Comparison of ENCODE assay signal across 1 cellular context in the genomic region with DNA sequence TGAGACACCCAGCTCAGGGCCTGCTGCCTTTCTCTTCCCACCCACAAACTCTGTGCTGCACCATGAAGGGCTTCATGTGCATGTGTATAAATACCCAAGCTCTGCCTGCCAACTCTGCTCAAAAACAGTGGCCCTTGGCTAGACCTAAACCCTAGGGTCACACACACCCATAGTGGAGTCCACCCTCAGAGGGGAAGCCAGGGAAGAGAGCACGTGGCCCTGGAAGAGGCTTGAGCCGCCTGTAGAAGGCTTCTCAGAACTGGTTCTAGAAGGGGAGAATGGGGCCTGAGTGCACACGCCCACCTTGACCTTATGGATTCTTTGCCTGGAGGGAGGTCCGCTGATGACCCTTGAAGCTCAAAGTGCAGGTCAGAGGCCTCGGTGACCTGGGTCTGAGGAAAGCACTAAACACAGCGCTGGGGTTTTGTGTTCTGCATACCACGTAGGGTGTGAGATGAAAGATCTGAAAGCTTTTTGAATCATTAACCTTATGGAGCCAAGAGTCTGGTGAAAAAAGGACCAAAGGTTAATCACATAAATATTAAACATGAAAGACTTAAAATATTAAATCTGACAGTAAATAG.
TF ChIP-seq lines count a peak whose summit lies in the region.

No MANE protein-coding gene starts in this region.

TF ChIP-seq in HepG2, 621 proteins besides CTCF, POLR2A, EP300 and RAD21 (continues in another document):
- TF ChIP-seq PAXIP1 (CRISPR knock-in tag; conservative IDR thresholded peaks at IDR 0.05) (peak; percentile 19; the same call in 1 of the 2 replicates), NFYB (CRISPR knock-in tag; IDR thresholded peaks at IDR 0.05) (no peak), ZNF337 (CRISPR knock-in tag; IDR thresholded peaks at IDR 0.05; ENCODE audit: borderline replicate concordance, low read depth) (no peak), SOX5 (CRISPR knock-in tag; IDR thresholded peaks at IDR 0.05; ENCODE audit: borderline replicate concordance) (peak; percentile 18; the same call in 1 of the 2 replicates), NR2C2 (CRISPR knock-in tag; IDR thresholded peaks at IDR 0.05; ENCODE audit: borderline replicate concordance) (0 out of 2 replicates have a peak, but pooled peaks have one; percentile 25), RARA (CRISPR knock-in tag; IDR thresholded peaks at IDR 0.05) (peak; percentile 56; the same call in 1 of the 2 replicates), ISX (CRISPR knock-in tag; conservative IDR thresholded peaks at IDR 0.05) (no peak), HDAC6 (IDR thresholded peaks at IDR 0.05; ENCODE audit: low read depth, low read length) (no peak), ZIK1 (CRISPR knock-in tag; IDR thresholded peaks at IDR 0.05; ENCODE audit: borderline replicate concordance, low read depth) (no peak), ASH2L (IDR thresholded peaks at IDR 0.05; ENCODE audit: insufficient read length, low read depth, low read length) (peak; percentile 30), RNF2 (conservative IDR thresholded peaks at IDR 0.05; ENCODE audit: low read depth) (no peak), AKNA (CRISPR knock-in tag; IDR thresholded peaks at IDR 0.05; ENCODE audit: borderline replicate concordance) (no peak), ADNP (CRISPR knock-in tag; IDR thresholded peaks at IDR 0.05) (no peak), BCL3 (CRISPR knock-in tag; IDR thresholded peaks at IDR 0.05) (no peak), GLMP (CRISPR knock-in tag; IDR thresholded peaks at IDR 0.05; ENCODE audit: borderline replicate concordance) (no peak), BHLHE40 (IDR thresholded peaks at IDR 0.05; ENCODE audit: low read length) (no peak), TARDBP (CRISPR knock-in tag; IDR thresholded peaks at IDR 0.05) (no peak), ZNF546 (CRISPR knock-in tag; conservative IDR thresholded peaks at IDR 0.05) (no peak), ELF4 (CRISPR knock-in tag; IDR thresholded peaks at IDR 0.05; ENCODE audit: borderline replicate concordance) (no peak), KLF15 (CRISPR knock-in tag; IDR thresholded peaks at IDR 0.05; ENCODE audit: borderline replicate concordance) (no peak), HNF4A (CRISPR knock-in tag; IDR thresholded peaks at IDR 0.05) (peak; percentile 77), CCDC6 (CRISPR knock-in tag; IDR thresholded peaks at IDR 0.05) (no peak), LCORL (IDR thresholded peaks at IDR 0.05) (no peak), LCORL (CRISPR knock-in tag; IDR thresholded peaks at IDR 0.05) (no peak), ZNF260 (CRISPR knock-in tag; IDR thresholded peaks at IDR 0.05; ENCODE audit: borderline replicate concordance, low read depth) (no peak)
- TF ChIP-seq, protein P1, sequence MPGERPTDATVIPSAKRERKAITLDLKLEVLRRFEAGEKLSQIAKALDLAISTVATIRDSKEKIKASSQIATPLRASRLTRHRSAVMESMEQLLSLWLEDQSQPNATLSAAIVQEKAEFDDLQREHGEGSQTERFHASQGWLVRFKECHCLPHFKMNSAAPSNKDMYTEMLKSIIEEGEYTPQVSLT (CRISPR knock-in tag; IDR thresholded peaks at IDR 0.05; ENCODE audit: borderline replicate concordance, low read depth): no peak
- TF ChIP-seq, protein P2, sequence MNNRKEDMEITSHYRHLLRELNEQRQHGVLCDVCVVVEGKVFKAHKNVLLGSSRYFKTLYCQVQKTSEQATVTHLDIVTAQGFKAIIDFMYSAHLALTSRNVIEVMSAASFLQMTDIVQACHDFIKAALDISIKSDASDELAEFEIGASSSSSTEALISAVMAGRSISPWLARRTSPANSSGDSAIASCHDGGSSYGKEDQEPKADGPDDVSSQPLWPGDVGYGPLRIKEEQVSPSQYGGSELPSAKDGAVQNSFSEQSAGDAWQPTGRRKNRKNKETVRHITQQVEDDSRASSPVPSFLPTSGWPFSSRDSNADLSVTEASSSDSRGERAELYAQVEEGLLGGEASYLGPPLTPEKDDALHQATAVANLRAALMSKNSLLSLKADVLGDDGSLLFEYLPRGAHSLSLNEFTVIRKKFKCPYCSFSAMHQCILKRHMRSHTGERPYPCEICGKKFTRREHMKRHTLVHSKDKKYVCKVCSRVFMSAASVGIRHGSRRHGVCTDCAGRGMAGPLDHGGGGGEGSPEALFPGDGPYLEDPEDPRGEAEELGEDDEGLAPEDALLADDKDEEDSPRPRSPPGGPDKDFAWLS (CRISPR knock-in tag; IDR thresholded peaks at IDR 0.05; ENCODE audit: borderline replicate concordance): no peak
- TF ChIP-seq, protein P3, sequence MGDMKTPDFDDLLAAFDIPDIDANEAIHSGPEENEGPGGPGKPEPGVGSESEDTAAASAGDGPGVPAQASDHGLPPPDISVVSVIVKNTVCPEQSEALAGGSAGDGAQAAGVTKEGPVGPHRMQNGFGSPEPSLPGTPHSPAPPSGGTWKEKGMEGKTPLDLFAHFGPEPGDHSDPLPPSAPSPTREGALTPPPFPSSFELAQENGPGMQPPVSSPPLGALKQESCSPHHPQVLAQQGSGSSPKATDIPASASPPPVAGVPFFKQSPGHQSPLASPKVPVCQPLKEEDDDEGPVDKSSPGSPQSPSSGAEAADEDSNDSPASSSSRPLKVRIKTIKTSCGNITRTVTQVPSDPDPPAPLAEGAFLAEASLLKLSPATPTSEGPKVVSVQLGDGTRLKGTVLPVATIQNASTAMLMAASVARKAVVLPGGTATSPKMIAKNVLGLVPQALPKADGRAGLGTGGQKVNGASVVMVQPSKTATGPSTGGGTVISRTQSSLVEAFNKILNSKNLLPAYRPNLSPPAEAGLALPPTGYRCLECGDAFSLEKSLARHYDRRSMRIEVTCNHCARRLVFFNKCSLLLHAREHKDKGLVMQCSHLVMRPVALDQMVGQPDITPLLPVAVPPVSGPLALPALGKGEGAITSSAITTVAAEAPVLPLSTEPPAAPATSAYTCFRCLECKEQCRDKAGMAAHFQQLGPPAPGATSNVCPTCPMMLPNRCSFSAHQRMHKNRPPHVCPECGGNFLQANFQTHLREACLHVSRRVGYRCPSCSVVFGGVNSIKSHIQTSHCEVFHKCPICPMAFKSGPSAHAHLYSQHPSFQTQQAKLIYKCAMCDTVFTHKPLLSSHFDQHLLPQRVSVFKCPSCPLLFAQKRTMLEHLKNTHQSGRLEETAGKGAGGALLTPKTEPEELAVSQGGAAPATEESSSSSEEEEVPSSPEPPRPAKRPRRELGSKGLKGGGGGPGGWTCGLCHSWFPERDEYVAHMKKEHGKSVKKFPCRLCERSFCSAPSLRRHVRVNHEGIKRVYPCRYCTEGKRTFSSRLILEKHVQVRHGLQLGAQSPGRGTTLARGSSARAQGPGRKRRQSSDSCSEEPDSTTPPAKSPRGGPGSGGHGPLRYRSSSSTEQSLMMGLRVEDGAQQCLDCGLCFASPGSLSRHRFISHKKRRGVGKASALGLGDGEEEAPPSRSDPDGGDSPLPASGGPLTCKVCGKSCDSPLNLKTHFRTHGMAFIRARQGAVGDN (CRISPR knock-in tag; IDR thresholded peaks at IDR 0.05): peak; percentile 38
- TF ChIP-seq, protein P4, sequence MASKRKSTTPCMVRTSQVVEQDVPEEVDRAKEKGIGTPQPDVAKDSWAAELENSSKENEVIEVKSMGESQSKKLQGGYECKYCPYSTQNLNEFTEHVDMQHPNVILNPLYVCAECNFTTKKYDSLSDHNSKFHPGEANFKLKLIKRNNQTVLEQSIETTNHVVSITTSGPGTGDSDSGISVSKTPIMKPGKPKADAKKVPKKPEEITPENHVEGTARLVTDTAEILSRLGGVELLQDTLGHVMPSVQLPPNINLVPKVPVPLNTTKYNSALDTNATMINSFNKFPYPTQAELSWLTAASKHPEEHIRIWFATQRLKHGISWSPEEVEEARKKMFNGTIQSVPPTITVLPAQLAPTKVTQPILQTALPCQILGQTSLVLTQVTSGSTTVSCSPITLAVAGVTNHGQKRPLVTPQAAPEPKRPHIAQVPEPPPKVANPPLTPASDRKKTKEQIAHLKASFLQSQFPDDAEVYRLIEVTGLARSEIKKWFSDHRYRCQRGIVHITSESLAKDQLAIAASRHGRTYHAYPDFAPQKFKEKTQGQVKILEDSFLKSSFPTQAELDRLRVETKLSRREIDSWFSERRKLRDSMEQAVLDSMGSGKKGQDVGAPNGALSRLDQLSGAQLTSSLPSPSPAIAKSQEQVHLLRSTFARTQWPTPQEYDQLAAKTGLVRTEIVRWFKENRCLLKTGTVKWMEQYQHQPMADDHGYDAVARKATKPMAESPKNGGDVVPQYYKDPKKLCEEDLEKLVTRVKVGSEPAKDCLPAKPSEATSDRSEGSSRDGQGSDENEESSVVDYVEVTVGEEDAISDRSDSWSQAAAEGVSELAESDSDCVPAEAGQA (IDR thresholded peaks at IDR 0.05; ENCODE audit: low read depth): no peak
- TF ChIP-seq, protein P4 (CRISPR knock-in tag; IDR thresholded peaks at IDR 0.05; ENCODE audit: borderline replicate concordance): no peak
